Comparison of ENCODE assay signal across 14 cellular contexts in genomic region chr20:38081575-38081974, GRCh38.
"Had no signal": no experiment of that assay in that cellular context is flagged by ENCODE, and none has a peak within 500 bp of the region (broad histone marks: within the 10 kb centered on the region; RNA-seq: fewer than 3 reads in every experiment).

No MANE protein-coding gene starts in this region.

- DNase-seq: activated CD4-positive, alpha-beta T cell treated with anti-CD3 and anti-CD28 coated beads, Interleukin-2, amount 50 U/mL, for 4 hours; activated gamma-delta T cell treated with Interleukin-2 at 50 U/mL for 16 hours; activated T-cell treated with anti-CD3 and anti-CD28 coated beads, Interleukin-2, amount 50 U/mL, for 4 hours; cerebellar nuclear complex; endodermal cell; erythroblast; left cardiac atrium; natural killer cell; SIG-M5; stimulated activated CD4-positive, alpha-beta T cell treated with anti-CD3 and anti-CD28 coated beads, Interleukin-4, amount 100 ng/mL, for 4 hours; T-helper 2 cell had no signal

- H3K27ac ChIP-seq: tibial nerve had no signal

- H3K27me3 ChIP-seq: tibial nerve had no signal

- H3K27me3 Mint-ChIP-seq: dendritic cell treated with granulocyte-macrophage colony-stimulating factor and Interleukin-4, amounts not matched to agents 40 ng/mL and 50 ng/mL, for 4 days had no signal

- H3K9me3 ChIP-seq: tibial nerve had no signal

- H3K4me3 ChIP-seq: tibial nerve had no signal

- H3K27ac Mint-ChIP-seq: dendritic cell treated with granulocyte-macrophage colony-stimulating factor and Interleukin-4, amounts not matched to agents 40 ng/mL and 50 ng/mL, for 4 days; endodermal cell had no signal

- H3K9me3 Mint-ChIP-seq: dendritic cell treated with granulocyte-macrophage colony-stimulating factor and Interleukin-4, amounts not matched to agents 40 ng/mL and 50 ng/mL, for 4 days; natural killer cell had no signal

- ATAC-seq: activated T-cell treated with anti-CD3 and anti-CD28 coated beads, Interleukin-2, amount 50 U/mL, for 4 hours; left cardiac atrium; natural killer cell had no signal

- H3K4me3 Mint-ChIP-seq: activated T-cell treated with anti-CD3 and anti-CD28 coated beads, Interleukin-2, amount 50 U/mL, for 4 hours; dendritic cell treated with granulocyte-macrophage colony-stimulating factor and Interleukin-4, amounts not matched to agents 40 ng/mL and 50 ng/mL, for 4 days; endodermal cell; natural killer cell had no signal

- FAIRE-seq: TTC549 had no signal

- H3K4me1 ChIP-seq: tibial nerve had no signal
